ENCODE assay signal across 11 cellular contexts in genomic region chr19:7905298-7905697, GRCh38. TPM values are rescaled to one million over a fixed set of nuclear protein-coding genes. Genes with fewer than 3 reads are reported as not detected.
DNase-seq lines count a peak whose midpoint lies in the region; ATAC-seq and TF ChIP-seq lines count a peak whose summit lies in the region.
"Had no signal": no experiment of that assay in that cellular context is flagged by ENCODE, and none has a peak within 500 bp of the region (broad histone marks: within the 10 kb centered on the region; RNA-seq: fewer than 3 reads in every experiment).

No MANE protein-coding gene starts in this region.

- H3K27me3 Mint-ChIP-seq in activated naive CD8-positive, alpha-beta T cell treated with anti-CD3 and anti-CD28 coated beads for 36 hours, result peaks cover 6% of the 10 kb centered on the region
- H3K27me3 Mint-ChIP-seq in type B pancreatic cell, result no peaks in the 10 kb centered on the region

- peak overlapping the region; percentile 91 for H3K27ac Mint-ChIP-seq in activated naive CD8-positive, alpha-beta T cell treated with anti-CD3 and anti-CD28 coated beads for 36 hours
- H3K27ac Mint-ChIP-seq in type B pancreatic cell, result peak overlapping the region; percentile 78

- no peak overlapping the region for H3K27ac ChIP-seq in right cardiac atrium (ENCODE audit: low read length)
- H3K27ac ChIP-seq in right atrium auricular region, result no peak overlapping the region
- no peak overlapping the region for H3K27ac ChIP-seq in lower lobe of right lung

- H3K9me3 Mint-ChIP-seq in activated naive CD8-positive, alpha-beta T cell treated with anti-CD3 and anti-CD28 coated beads for 36 hours, result no peaks in the 10 kb centered on the region
- no peaks in the 10 kb centered on the region for H3K9me3 Mint-ChIP-seq in type B pancreatic cell

- no peak overlapping the region for H3K4me3 ChIP-seq in right cardiac atrium (ENCODE audit: low read length)
- peak overlapping the region in 1 of 2 donors; percentile 90 for H3K4me3 ChIP-seq in right atrium auricular region
- H3K4me3 ChIP-seq in lower lobe of right lung, result peak overlapping the region; percentile 88

- H3K9me3 ChIP-seq in right cardiac atrium (ENCODE audit: control insufficient read depth, low read length), result no peaks in the 10 kb centered on the region
- no peaks in the 10 kb centered on the region for H3K9me3 ChIP-seq in right atrium auricular region
- no peaks in the 10 kb centered on the region for H3K9me3 ChIP-seq in lower lobe of right lung

- H3K36me3 ChIP-seq in right atrium auricular region (peaks cover 24% of the 10 kb centered on the region), lower lobe of right lung (peaks cover 24% of the 10 kb centered on the region)

- H3K27me3 ChIP-seq in right cardiac atrium (ENCODE audit: control insufficient read depth, insufficient read depth) (no peaks in the 10 kb centered on the region), right atrium auricular region (no peaks in the 10 kb centered on the region), lower lobe of right lung (ENCODE audit: low read depth) (no peaks in the 10 kb centered on the region)

- no peak for ATAC-seq in right cardiac atrium
- no peak for ATAC-seq in lower lobe of right lung
- no peak for ATAC-seq in GM18870 (IDR thresholded peaks at IDR 0.05; ENCODE audit: unreplicated experiment)

- DNase-seq in right cardiac atrium (peak in 2 of 3 donors; percentile 55 to 67), right atrium auricular region (ENCODE audit: low spot score) (no peak), lower lobe of right lung (no peak), type B pancreatic cell (ENCODE audit: extremely low spot score, unreplicated experiment) (no peak), posterior vena cava (ENCODE audit: low spot score) (no peak)
- no peak for DNase-seq in activated naive CD8-positive, alpha-beta T cell treated with anti-CD3 and anti-CD28 coated beads for 36 hours
- DNase-seq in activated effector memory CD4-positive, alpha-beta T cell treated with anti-CD3 and anti-CD28 coated beads, Interleukin-2, amount 50 U/mL, for 16 hours, result no peak
- DNase-seq: activated CD4-positive, alpha-beta T cell treated with anti-CD3 and anti-CD28 coated beads for 1 hour; DMS53; NCI-H524 had no signal

- peaks cover 31% of the 10 kb centered on the region for H3K4me1 Mint-ChIP-seq in activated naive CD8-positive, alpha-beta T cell treated with anti-CD3 and anti-CD28 coated beads for 36 hours
- H3K4me1 Mint-ChIP-seq in type B pancreatic cell (ENCODE audit: unreplicated experiment), result peaks cover 11% of the 10 kb centered on the region

- H3K4me3 Mint-ChIP-seq in activated naive CD8-positive, alpha-beta T cell treated with anti-CD3 and anti-CD28 coated beads for 36 hours, result peak overlapping the region; percentile 95
- peak overlapping the region; percentile 88 for H3K4me3 Mint-ChIP-seq in type B pancreatic cell

- H3K4me1 ChIP-seq in right cardiac atrium (ENCODE audit: control insufficient read depth, insufficient read depth, low read length) (peaks cover 5% of the 10 kb centered on the region), right atrium auricular region (peaks cover 0 to 52% of the 10 kb centered on the region in 2 donors), lower lobe of right lung (peaks cover 44% of the 10 kb centered on the region)

- no peak for TF ChIP-seq CTCF in right atrium auricular region (IDR thresholded peaks at IDR 0.05)
- TF ChIP-seq CTCF in lower lobe of right lung (IDR thresholded peaks at IDR 0.05), result no peak
- TF ChIP-seq CTCF in type B pancreatic cell (conservative IDR thresholded peaks at IDR 0.05), result no peak

- 73% methylated on average over 11 of the region's 11 CpGs for WGBS in right cardiac atrium

- intact Hi-C loops in right cardiac atrium (cut with DNase I), result no loop called here
- intact Hi-C loops in lower lobe of right lung (cut with DNase I), result no loop called here
- intact Hi-C loops in posterior vena cava (cut with DNase I), result no loop called here

- peaks cover 20% of the 10 kb centered on the region for H3K36me3 Mint-ChIP-seq in activated naive CD8-positive, alpha-beta T cell treated with anti-CD3 and anti-CD28 coated beads for 36 hours
- no peaks in the 10 kb centered on the region for H3K36me3 Mint-ChIP-seq in type B pancreatic cell

RNA-seq across cellular contexts. Expression of gene MAP2K7, which starts 1.6 kb away (rescaled TPM):
- total RNA-seq in right cardiac atrium (10 to 100 TPM; 23.2 to 32.6 (median 28.5) TPM), right atrium auricular region (10 to 100 TPM; 12.0 to 14.4 TPM), lower lobe of right lung (38.6 TPM), type B pancreatic cell (ENCODE audit: low replicate concordance) (38.2 and 42.2 TPM in 2 replicates), posterior vena cava (10 to 100 TPM; 22.2 to 26.6 TPM)
- polyA plus RNA-seq in right cardiac atrium, result 26.9 TPM
- 10 to 100 TPM; 31.8 to 32.4 TPM for total RNA-seq in activated naive CD8-positive, alpha-beta T cell treated with anti-CD3 and anti-CD28 coated beads for 36 hours

RNA-seq across cellular contexts. Expression of gene TGFBR3L, which starts 9.3 kb away (rescaled TPM):
- total RNA-seq in right cardiac atrium (10 to 100 TPM in 3 of 4 donors, 1 to 10 TPM in 1; 8.0 to 17.6 (median 14.5) TPM), right atrium auricular region (10 to 100 TPM; 22.1 to 26.7 TPM), lower lobe of right lung (2.1 TPM), type B pancreatic cell (ENCODE audit: low replicate concordance) (1.1 and 2.4 TPM in 2 replicates), posterior vena cava (1 to 10 TPM; 1.5 to 4.4 TPM)
- 2.4 TPM for polyA plus RNA-seq in right cardiac atrium
- 1 to 10 TPM; 2.1 to 3.2 TPM for total RNA-seq in activated naive CD8-positive, alpha-beta T cell treated with anti-CD3 and anti-CD28 coated beads for 36 hours

RNA-seq across cellular contexts. Expression of gene SNAPC2, which starts 14.8 kb away (rescaled TPM):
- total RNA-seq in right cardiac atrium, result 10 to 100 TPM in 3 of 4 donors, 1 to 10 TPM in 1; 9.6 to 14.4 (median 11.0) TPM
- 12.2 TPM for polyA plus RNA-seq in right cardiac atrium
- 10 to 100 TPM; 14.1 to 16.5 TPM for total RNA-seq in right atrium auricular region
- total RNA-seq in activated naive CD8-positive, alpha-beta T cell treated with anti-CD3 and anti-CD28 coated beads for 36 hours, result 10 to 100 TPM; 14.4 to 14.8 TPM
- 17.6 TPM for total RNA-seq in lower lobe of right lung
- 13.7 and 15.0 TPM in 2 replicates for total RNA-seq in type B pancreatic cell (ENCODE audit: low replicate concordance)
- total RNA-seq in posterior vena cava, result 10 to 100 TPM; 25.4 to 28.7 TPM

RNA-seq across cellular contexts. Expression of gene LRRC8E, which starts 17.0 kb away (rescaled TPM):
- 1 to 10 TPM in 2 of 4 donors, under 1 TPM in 2; 0.93 to 1.2 (median 0.97) TPM for total RNA-seq in right cardiac atrium
- polyA plus RNA-seq in right cardiac atrium, result 0.36 TPM
- 1 to 10 TPM; 1.5 to 2.1 TPM for total RNA-seq in right atrium auricular region
- not detected for total RNA-seq in activated naive CD8-positive, alpha-beta T cell treated with anti-CD3 and anti-CD28 coated beads for 36 hours
- total RNA-seq in lower lobe of right lung, result 6.6 TPM
- total RNA-seq in type B pancreatic cell (ENCODE audit: low replicate concordance), result 4.3 and 7.4 TPM in 2 replicates
- not detected for total RNA-seq in posterior vena cava

RNA-seq across cellular contexts. Expression of gene CTXN1, which starts 20.6 kb away (rescaled TPM):
- total RNA-seq in right cardiac atrium, result under 1 TPM in 2 of 4 donors, not detected in 2; 0.24 to 0.34 TPM
- 0.16 TPM for polyA plus RNA-seq in right cardiac atrium
- 1 to 10 TPM; 1.7 to 4.2 TPM for total RNA-seq in right atrium auricular region
- under 1 TPM; 0.44 to 0.52 TPM for total RNA-seq in activated naive CD8-positive, alpha-beta T cell treated with anti-CD3 and anti-CD28 coated beads for 36 hours
- 5.8 TPM for total RNA-seq in lower lobe of right lung
- 50.0 and 57.8 TPM in 2 replicates for total RNA-seq in type B pancreatic cell (ENCODE audit: low replicate concordance)
- 10 to 100 TPM in 1 of 2 donors, 1 to 10 TPM in 1; 5.9 to 11.7 TPM for total RNA-seq in posterior vena cava

Comparison
In these comparisons a context has a peak if more than half of its experiments do, and no peak if none do; other contexts are left out.
1. DNase-seq: peak in right cardiac atrium (2 of 3); none in right atrium auricular region (single experiment), activated naive CD8-positive, alpha-beta T cell treated with anti-CD3 and anti-CD28 coated beads for 36 hours (single experiment), lower lobe of right lung (single experiment), type B pancreatic cell (single experiment), activated effector memory CD4-positive, alpha-beta T cell treated with anti-CD3 and anti-CD28 coated beads, Interleukin-2, amount 50 U/mL, for 16 hours (single experiment) and posterior vena cava (single experiment).